ENCODE assay signal across 1 cellular context in the genomic region with DNA sequence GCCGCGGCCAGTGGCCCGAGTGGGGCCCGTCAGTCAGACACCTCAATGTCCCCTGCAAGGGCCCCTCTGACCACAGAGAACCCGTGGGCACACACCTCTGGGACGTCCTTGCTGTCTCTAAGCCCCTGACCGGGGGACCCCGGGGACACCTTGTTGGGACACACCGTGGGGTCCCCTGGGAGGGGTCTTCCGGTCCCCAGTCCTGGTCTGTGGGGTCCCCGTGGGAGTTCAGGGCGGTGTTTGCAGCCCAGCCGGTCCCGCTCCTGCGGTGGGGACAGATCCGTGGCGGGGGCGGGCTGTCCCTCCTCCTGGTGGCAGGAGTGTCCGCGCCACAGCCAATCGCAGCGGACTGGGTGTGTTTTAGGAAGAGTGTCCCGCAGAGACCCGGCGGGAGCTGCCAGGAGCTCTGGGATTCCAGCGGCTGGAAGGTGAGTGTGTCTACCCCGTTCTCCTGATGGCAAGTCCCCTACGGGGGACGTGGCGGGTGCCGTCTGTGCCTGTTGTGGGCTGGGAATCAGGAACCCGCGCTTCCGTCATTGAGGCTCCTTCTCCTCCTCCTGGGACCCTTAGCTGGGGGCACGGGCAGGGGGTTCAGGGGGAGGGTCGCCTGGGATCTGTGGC.
TF ChIP-seq lines count a peak whose summit lies in the region.

No MANE protein-coding gene starts in this region.

TF ChIP-seq in HEK293, 187 proteins besides CTCF, POLR2A, EP300 and RAD21 (continued from another document and continues in another):
- TF ChIP-seq ZNF433 (tag by site-specific recombination; IDR thresholded peaks at IDR 0.05; ENCODE audit: low read depth) (no peak), ZNF510 (tag by site-specific recombination; IDR thresholded peaks at IDR 0.05; ENCODE audit: insufficient replicate concordance) (no peak), ZNF26 (tag by site-specific recombination; IDR thresholded peaks at IDR 0.05) (no peak), RBAK (tag by site-specific recombination; IDR thresholded peaks at IDR 0.05) (no peak), KLF8 (tag by site-specific recombination; IDR thresholded peaks at IDR 0.05) (peak; percentile 31; the same call in 1 of the 2 replicates), ZNF701 (tag by site-specific recombination; IDR thresholded peaks at IDR 0.05) (no peak), ZNF776 (tag by site-specific recombination; IDR thresholded peaks at IDR 0.05; ENCODE audit: borderline replicate concordance) (no peak), IKZF3 (tag by site-specific recombination; IDR thresholded peaks at IDR 0.05) (peak; percentile 95), ZNF529 (tag by site-specific recombination; IDR thresholded peaks at IDR 0.05; ENCODE audit: insufficient replicate concordance) (no peak), ZSCAN23 (tag by site-specific recombination; IDR thresholded peaks at IDR 0.05) (no peak), GLIS2 (tag by site-specific recombination; IDR thresholded peaks at IDR 0.05) (peak; percentile 90), REPIN1 (tag by site-specific recombination; IDR thresholded peaks at IDR 0.05; ENCODE audit: low read depth) (no peak), YY2 (tag by site-specific recombination; IDR thresholded peaks at IDR 0.05) (no peak), ZFHX2 (tag by site-specific recombination; conservative IDR thresholded peaks at IDR 0.05) (no peak; the same call in 1 of the 2 replicates), SP2 (tag by site-specific recombination; IDR thresholded peaks at IDR 0.05) (peak; percentile 87), ZNF324 (tag by site-specific recombination; IDR thresholded peaks at IDR 0.05) (no peak), ZNF335 (tag by site-specific recombination; conservative IDR thresholded peaks at IDR 0.05) (peak; percentile 93), OSR2 (tag by site-specific recombination; IDR thresholded peaks at IDR 0.05) (peak; percentile 67), ZNF704 (tag by site-specific recombination; IDR thresholded peaks at IDR 0.05) (no peak), ZFP69B (tag by site-specific recombination; IDR thresholded peaks at IDR 0.05) (peak; percentile 21; the same call in 1 of the 2 replicates), ZNF23 (tag by site-specific recombination; IDR thresholded peaks at IDR 0.05; ENCODE audit: borderline replicate concordance) (no peak), ZNF398 (tag by site-specific recombination; IDR thresholded peaks at IDR 0.05) (peak; percentile 51; the same call in 1 of the 2 replicates), ZSCAN4 (tag by site-specific recombination; IDR thresholded peaks at IDR 0.05) (no peak), GLIS1 (tag by site-specific recombination; IDR thresholded peaks at IDR 0.05) (peak; percentile 85), ZBTB44 (tag by site-specific recombination; IDR thresholded peaks at IDR 0.05) (no peak), HOXC10 (CRISPR knock-in tag; IDR thresholded peaks at IDR 0.05) (no peak), KLF9 (tag by site-specific recombination; IDR thresholded peaks at IDR 0.05; ENCODE audit: low read depth) (peak; percentile 13; the same call in 1 of the 2 replicates), ZNF169 (tag by site-specific recombination; IDR thresholded peaks at IDR 0.05) (no peak), ZNF692 (tag by site-specific recombination; IDR thresholded peaks at IDR 0.05) (0 out of 2 replicates have a peak, but pooled peaks have one; percentile 24), MYNN (tag by site-specific recombination; IDR thresholded peaks at IDR 0.05; ENCODE audit: borderline replicate concordance) (no peak), ZNF354C (tag by site-specific recombination; IDR thresholded peaks at IDR 0.05; ENCODE audit: borderline replicate concordance, low read depth) (no peak), ZBTB6 (tag by site-specific recombination; IDR thresholded peaks at IDR 0.05) (no peak), ZNF280D (tag by site-specific recombination; IDR thresholded peaks at IDR 0.05) (no peak), ZSCAN30 (tag by site-specific recombination; IDR thresholded peaks at IDR 0.05) (no peak), ZNF114 (tag by site-specific recombination; IDR thresholded peaks at IDR 0.05) (no peak), ZNF341 (tag by site-specific recombination; IDR thresholded peaks at IDR 0.05; ENCODE audit: low read depth) (peak; percentile 18; the same call in 1 of the 2 replicates), ZNF623 (tag by site-specific recombination; IDR thresholded peaks at IDR 0.05) (no peak), ZNF830 (tag by site-specific recombination; IDR thresholded peaks at IDR 0.05; ENCODE audit: low read depth) (no peak), GFI1B (tag by site-specific recombination; IDR thresholded peaks at IDR 0.05) (no peak), ZNF843 (tag by site-specific recombination; IDR thresholded peaks at IDR 0.05) (no peak)
- TF ChIP-seq, protein P1, sequence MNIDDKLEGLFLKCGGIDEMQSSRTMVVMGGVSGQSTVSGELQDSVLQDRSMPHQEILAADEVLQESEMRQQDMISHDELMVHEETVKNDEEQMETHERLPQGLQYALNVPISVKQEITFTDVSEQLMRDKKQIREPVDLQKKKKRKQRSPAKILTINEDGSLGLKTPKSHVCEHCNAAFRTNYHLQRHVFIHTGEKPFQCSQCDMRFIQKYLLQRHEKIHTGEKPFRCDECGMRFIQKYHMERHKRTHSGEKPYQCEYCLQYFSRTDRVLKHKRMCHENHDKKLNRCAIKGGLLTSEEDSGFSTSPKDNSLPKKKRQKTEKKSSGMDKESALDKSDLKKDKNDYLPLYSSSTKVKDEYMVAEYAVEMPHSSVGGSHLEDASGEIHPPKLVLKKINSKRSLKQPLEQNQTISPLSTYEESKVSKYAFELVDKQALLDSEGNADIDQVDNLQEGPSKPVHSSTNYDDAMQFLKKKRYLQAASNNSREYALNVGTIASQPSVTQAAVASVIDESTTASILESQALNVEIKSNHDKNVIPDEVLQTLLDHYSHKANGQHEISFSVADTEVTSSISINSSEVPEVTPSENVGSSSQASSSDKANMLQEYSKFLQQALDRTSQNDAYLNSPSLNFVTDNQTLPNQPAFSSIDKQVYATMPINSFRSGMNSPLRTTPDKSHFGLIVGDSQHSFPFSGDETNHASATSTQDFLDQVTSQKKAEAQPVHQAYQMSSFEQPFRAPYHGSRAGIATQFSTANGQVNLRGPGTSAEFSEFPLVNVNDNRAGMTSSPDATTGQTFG (tag by site-specific recombination; IDR thresholded peaks at IDR 0.05; ENCODE audit: borderline replicate concordance), result no peak
- TF ChIP-seq, protein P2, sequence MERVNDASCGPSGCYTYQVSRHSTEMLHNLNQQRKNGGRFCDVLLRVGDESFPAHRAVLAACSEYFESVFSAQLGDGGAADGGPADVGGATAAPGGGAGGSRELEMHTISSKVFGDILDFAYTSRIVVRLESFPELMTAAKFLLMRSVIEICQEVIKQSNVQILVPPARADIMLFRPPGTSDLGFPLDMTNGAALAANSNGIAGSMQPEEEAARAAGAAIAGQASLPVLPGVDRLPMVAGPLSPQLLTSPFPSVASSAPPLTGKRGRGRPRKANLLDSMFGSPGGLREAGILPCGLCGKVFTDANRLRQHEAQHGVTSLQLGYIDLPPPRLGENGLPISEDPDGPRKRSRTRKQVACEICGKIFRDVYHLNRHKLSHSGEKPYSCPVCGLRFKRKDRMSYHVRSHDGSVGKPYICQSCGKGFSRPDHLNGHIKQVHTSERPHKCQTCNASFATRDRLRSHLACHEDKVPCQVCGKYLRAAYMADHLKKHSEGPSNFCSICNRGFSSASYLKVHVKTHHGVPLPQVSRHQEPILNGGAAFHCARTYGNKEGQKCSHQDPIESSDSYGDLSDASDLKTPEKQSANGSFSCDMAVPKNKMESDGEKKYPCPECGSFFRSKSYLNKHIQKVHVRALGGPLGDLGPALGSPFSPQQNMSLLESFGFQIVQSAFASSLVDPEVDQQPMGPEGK (tag by site-specific recombination; IDR thresholded peaks at IDR 0.05), result peak; percentile 70; the same call in 1 of the 2 replicates
